ENCODE assay signal across 9 cellular contexts in the genomic region with DNA sequence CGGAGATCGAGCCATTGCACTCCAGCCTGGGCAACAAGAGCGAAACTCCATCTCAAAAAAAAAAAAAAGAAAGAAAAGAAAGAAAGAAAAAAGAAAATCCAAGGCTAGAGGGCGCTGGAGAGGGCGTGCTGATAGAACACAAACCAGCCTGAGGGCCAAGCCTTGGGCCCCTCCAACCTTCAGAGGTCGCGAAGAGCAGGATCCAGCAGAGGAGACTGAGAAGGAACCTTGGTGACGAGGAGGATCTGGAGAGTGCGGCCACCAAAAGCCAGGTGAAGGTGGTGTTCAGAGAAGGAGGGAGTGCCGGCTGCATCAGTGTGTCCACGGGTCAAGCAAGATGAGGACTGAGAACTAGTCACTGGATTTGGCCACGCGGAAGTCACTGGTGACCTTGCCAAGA. TPM values are rescaled to one million over a fixed set of nuclear protein-coding genes. Genes with fewer than 3 reads are reported as not detected.
DNase-seq lines count a peak whose midpoint lies in the region; ATAC-seq, FAIRE-seq and TF ChIP-seq lines count a peak whose summit lies in the region.
"Had no signal": no experiment of that assay in that cellular context is flagged by ENCODE, and none has a peak within 500 bp of the region (broad histone marks: within the 10 kb centered on the region; RNA-seq: fewer than 3 reads in every experiment).

No MANE protein-coding gene starts in this region.

- intact Hi-C loops in CD4-positive, alpha-beta T cell (cut with DNase I, micrococcal nuclease) = loop anchor here (2.0 to 5.0 kb wide), 3 partner anchors 188 to 557 kb away; no protein-coding TSS in a partner anchor
- intact Hi-C loops in kidney (cut with DNase I) = no loop called here

- H3K27ac Mint-ChIP-seq in CD4-positive, alpha-beta T cell = no peak overlapping the region
- H3K27ac Mint-ChIP-seq in HFFc6 = no peak overlapping the region
- H3K27ac Mint-ChIP-seq in activated CD4-positive, alpha-beta T cell treated with anti-CD3 and anti-CD28 coated beads, Interleukin-2, amount 10 ng/mL, durations not matched to agents 7 days and 5 days = peak overlapping the region; percentile 9

- peak overlapping the region; percentile 49 for H3K4me3 Mint-ChIP-seq in CD4-positive, alpha-beta T cell
- no peak overlapping the region for H3K4me3 Mint-ChIP-seq in HFFc6
- H3K4me3 Mint-ChIP-seq in activated CD4-positive, alpha-beta T cell treated with anti-CD3 and anti-CD28 coated beads, Interleukin-2, amount 10 ng/mL, durations not matched to agents 7 days and 5 days = no peak overlapping the region

- no peak overlapping the region for H3K4me3 ChIP-seq in kidney (ENCODE audit: low read length in 2 of 2)
- H3K4me3 ChIP-seq: SK-N-MC had no signal

- no peaks in the 10 kb centered on the region for H3K36me3 ChIP-seq in kidney (ENCODE audit: control insufficient read depth in 1 of 2, insufficient read depth in 2 of 2, low read length in 2 of 2)

- no peak for ATAC-seq in CD4-positive, alpha-beta T cell (ENCODE audit: poor library complexity)
- ATAC-seq in HG03442 (IDR thresholded peaks at IDR 0.05; ENCODE audit: unreplicated experiment) (no peak), HG02642 (IDR thresholded peaks at IDR 0.05; ENCODE audit: poor library complexity, unreplicated experiment) (no peak)

- POLR2A ChIA-PET in CD4-positive, alpha-beta T cell (lab: Charles Lee) = interaction anchor here (1.5 kb wide), 1 partner anchor 12 kb away, joined by 4 read pairs; no protein-coding TSS in a partner anchor
- POLR2A ChIA-PET in activated CD4-positive, alpha-beta T cell treated with anti-CD3 and anti-CD28 coated beads, Interleukin-2, amount 10 ng/mL, durations not matched to agents 7 days and 5 days (lab: Charles Lee) = no interaction called here

- no peak for DNase-seq in CD4-positive, alpha-beta T cell
- no peak for DNase-seq in HFFc6
- peak; percentile 45 for DNase-seq in activated CD4-positive, alpha-beta T cell treated with anti-CD3 and anti-CD28 coated beads, Interleukin-2, amount 10 ng/mL, durations not matched to agents 7 days and 5 days
- peak; percentile 66 for DNase-seq in kidney
- DNase-seq in ureter (ENCODE audit: low spot score) = no peak
- DNase-seq in A172 (ENCODE audit: low spot score) = no peak

- H3K4me1 ChIP-seq in kidney (ENCODE audit: control insufficient read depth in 1 of 2, insufficient read depth in 1 of 2, low read depth in 1 of 2, low read length in 2 of 2) = peaks cover 0 to 5% of the 10 kb centered on the region in 2 donors

- no peaks in the 10 kb centered on the region for H3K27me3 ChIP-seq in CD4-positive, alpha-beta T cell (ENCODE audit: control insufficient read depth, insufficient read depth, low read length)

- FAIRE-seq in kidney (lab: Jason Lieb, UNC) = no peak

- H3K9me3 ChIP-seq in CD4-positive, alpha-beta T cell (ENCODE audit: control insufficient read depth, low read length) = no peaks in the 10 kb centered on the region
- no peaks in the 10 kb centered on the region for H3K9me3 ChIP-seq in kidney (ENCODE audit: control insufficient read depth in 1 of 2, low read length in 2 of 2)

- no peak overlapping the region for H3K9ac ChIP-seq in kidney (ENCODE audit: low read length in 2 of 2)

- peaks cover 2% of the 10 kb centered on the region for H3K36me3 Mint-ChIP-seq in CD4-positive, alpha-beta T cell (ENCODE audit: low read depth)
- H3K36me3 Mint-ChIP-seq in HFFc6 (ENCODE audit: low read depth) = no peaks in the 10 kb centered on the region
- no peaks in the 10 kb centered on the region for H3K36me3 Mint-ChIP-seq in activated CD4-positive, alpha-beta T cell treated with anti-CD3 and anti-CD28 coated beads, Interleukin-2, amount 10 ng/mL, durations not matched to agents 7 days and 5 days (ENCODE audit: low read depth)

- H3K27me3 Mint-ChIP-seq in CD4-positive, alpha-beta T cell = no peaks in the 10 kb centered on the region
- H3K27me3 Mint-ChIP-seq in HFFc6 (ENCODE audit: insufficient read depth) = no peaks in the 10 kb centered on the region; the same call in 1 of the 2 replicates
- H3K27me3 Mint-ChIP-seq in activated CD4-positive, alpha-beta T cell treated with anti-CD3 and anti-CD28 coated beads, Interleukin-2, amount 10 ng/mL, durations not matched to agents 7 days and 5 days = no peaks in the 10 kb centered on the region

- H3K4me1 Mint-ChIP-seq in CD4-positive, alpha-beta T cell (ENCODE audit: low read depth) = peaks cover 21% of the 10 kb centered on the region
- peaks cover 50% of the 10 kb centered on the region for H3K4me1 Mint-ChIP-seq in HFFc6 (ENCODE audit: low read depth)
- peaks cover 25% of the 10 kb centered on the region for H3K4me1 Mint-ChIP-seq in activated CD4-positive, alpha-beta T cell treated with anti-CD3 and anti-CD28 coated beads, Interleukin-2, amount 10 ng/mL, durations not matched to agents 7 days and 5 days

- CTCF ChIA-PET in CD4-positive, alpha-beta T cell (lab: Charles Lee) = interaction anchor here (0.7 to 0.9 kb wide), 2 partner anchors 13 to 136 kb away, joined by 3 read pairs; no protein-coding TSS in a partner anchor
- CTCF ChIA-PET in activated CD4-positive, alpha-beta T cell treated with anti-CD3 and anti-CD28 coated beads, Interleukin-2, amount 10 ng/mL, durations not matched to agents 7 days and 5 days (lab: Charles Lee) = interaction anchor here (0.6 to 2.0 kb wide), 3 partner anchors 11 to 166 kb away, joined by 3 to 9 read pairs (median 4); no protein-coding TSS in a partner anchor

- H3K9me3 Mint-ChIP-seq in CD4-positive, alpha-beta T cell = no peaks in the 10 kb centered on the region
- no peaks in the 10 kb centered on the region for H3K9me3 Mint-ChIP-seq in HFFc6
- no peaks in the 10 kb centered on the region for H3K9me3 Mint-ChIP-seq in activated CD4-positive, alpha-beta T cell treated with anti-CD3 and anti-CD28 coated beads, Interleukin-2, amount 10 ng/mL, durations not matched to agents 7 days and 5 days

- H3K27ac ChIP-seq in CD4-positive, alpha-beta T cell (ENCODE audit: low read depth, low read length) = no peak overlapping the region
- H3K27ac ChIP-seq in kidney (ENCODE audit: low read depth in 2 of 2, low read length in 2 of 2) = no peak overlapping the region
- H3K27ac ChIP-seq: SK-N-MC had no signal

- TF ChIP-seq CTCF in CD4-positive, alpha-beta T cell (IDR thresholded peaks at IDR 0.05) = no peak
- TF ChIP-seq CTCF in HFFc6 (IDR thresholded peaks at IDR 0.05) (peak; percentile 73), kidney (IDR thresholded peaks at IDR 0.05; ENCODE audit: borderline replicate concordance, extremely low read depth, insufficient read depth) (peak; percentile 5)

RNA-seq across cellular contexts. Expression of a gene that starts 4.1 kb away (rescaled TPM):
- total RNA-seq in CD4-positive, alpha-beta T cell = 100 to 1,000 TPM; 286 to 293 TPM
- 100 to 1,000 TPM; 364 to 643 (median 408) TPM for total RNA-seq in HFFc6 (2021; fragmentation: NEBNext Ultra II Directional; extraction: Animal tissue kit (Norgen Biotek cat#: 25700))
- 100 to 1,000 TPM; 262 to 264 TPM for total RNA-seq in activated CD4-positive, alpha-beta T cell treated with anti-CD3 and anti-CD28 coated beads, Interleukin-2, amount 10 ng/mL, durations not matched to agents 7 days and 5 days
- 390 TPM for total RNA-seq in kidney
- polyA plus RNA-seq in kidney (ENCODE audit: insufficient read depth, low read depth, low replicate concordance) = 132 TPM
- 467 TPM for total RNA-seq in ureter
- 265 and 340 TPM in 2 replicates for total RNA-seq in A172 (2014; rRNA removed; shearing (Covaris generic))

Comparison
In these comparisons a context has a peak if more than half of its experiments do, and no peak if none do; other contexts are left out.
1. DNase-seq: peak in activated CD4-positive, alpha-beta T cell treated with anti-CD3 and anti-CD28 coated beads, Interleukin-2, amount 10 ng/mL, durations not matched to agents 7 days and 5 days (single experiment) and kidney (single experiment); none in CD4-positive, alpha-beta T cell (0 of 10), HFFc6 (single experiment), ureter (single experiment) and A172 (single experiment).